Comparison of ENCODE assay signal across 1 cellular context in genomic region chr6:85678000-85678601, GRCh38.
A peak's percentile ranks its signal among the peaks of the same experiment; 100 is the strongest.
TF ChIP-seq lines count a peak whose summit lies in the region.

No MANE protein-coding gene starts in this region.

TF ChIP-seq in WTC11, 78 proteins besides CTCF, POLR2A, EP300 and RAD21 (continued from another document):
- TF ChIP-seq ATF2 (CRISPR knock-in tag; IDR thresholded peaks at IDR 0.05; ENCODE audit: borderline replicate concordance, low read depth) = no peak
- no peak for TF ChIP-seq FOXP4 (CRISPR knock-in tag; IDR thresholded peaks at IDR 0.05)
- no peak for TF ChIP-seq ZNF317 (CRISPR knock-in tag; IDR thresholded peaks at IDR 0.05; ENCODE audit: borderline replicate concordance, low read depth)
- no peak for TF ChIP-seq NFE2L1 (CRISPR knock-in tag; IDR thresholded peaks at IDR 0.05)
- TF ChIP-seq ETV6 (CRISPR knock-in tag; IDR thresholded peaks at IDR 0.05) = no peak
- TF ChIP-seq ZSCAN18 (CRISPR knock-in tag; IDR thresholded peaks at IDR 0.05) = no peak
- no peak for TF ChIP-seq ELF4 (CRISPR knock-in tag; IDR thresholded peaks at IDR 0.05; ENCODE audit: low read depth)
- TF ChIP-seq ZNF416 (CRISPR knock-in tag; IDR thresholded peaks at IDR 0.05) = no peak
- 0 out of 2 replicates have a peak, but pooled peaks have one; percentile 52 for TF ChIP-seq ATF3 (CRISPR knock-in tag; conservative IDR thresholded peaks at IDR 0.05)
- peak; percentile 73; the same call in 1 of the 2 replicates for TF ChIP-seq ZNF532 (CRISPR knock-in tag; IDR thresholded peaks at IDR 0.05; ENCODE audit: borderline replicate concordance)
- peak; percentile 69; the same call in 1 of the 2 replicates for TF ChIP-seq EMX1 (CRISPR knock-in tag; IDR thresholded peaks at IDR 0.05)
- TF ChIP-seq MYBL2 (CRISPR knock-in tag; IDR thresholded peaks at IDR 0.05) = peak; percentile 10; the same call in 1 of the 2 replicates
- 0 out of 2 replicates have a peak, but pooled peaks have one; percentile 70 for TF ChIP-seq TEAD1 (CRISPR knock-in tag; IDR thresholded peaks at IDR 0.05)
- TF ChIP-seq CREB1 (CRISPR knock-in tag; IDR thresholded peaks at IDR 0.05) = no peak
- no peak for TF ChIP-seq SMAD3 (CRISPR knock-in tag; IDR thresholded peaks at IDR 0.05; ENCODE audit: borderline replicate concordance)
- TF ChIP-seq RELA (CRISPR knock-in tag; IDR thresholded peaks at IDR 0.05; ENCODE audit: borderline replicate concordance) = no peak
- TF ChIP-seq PRRX2 (CRISPR knock-in tag; IDR thresholded peaks at IDR 0.05) = peak; percentile 86; the same call in 1 of the 2 replicates
- TF ChIP-seq ZNF425 (CRISPR knock-in tag; conservative IDR thresholded peaks at IDR 0.05) = peak; percentile 76; the same call in 1 of the 2 replicates
- TF ChIP-seq ARID4B (CRISPR knock-in tag; IDR thresholded peaks at IDR 0.05; ENCODE audit: borderline replicate concordance) = peak; percentile 84; the same call in 1 of the 2 replicates
